1 cellular context compared by ENCODE assay signal in genomic region chr18:26827581-26827980, GRCh38.
TF ChIP-seq lines count a peak whose summit lies in the region.

No MANE protein-coding gene starts in this region.

TF ChIP-seq in WTC11, 78 proteins besides CTCF, POLR2A, EP300 and RAD21 (continued from another document):
- TF ChIP-seq PRDM15 (CRISPR knock-in tag; IDR thresholded peaks at IDR 0.05) (no peak), SP1 (CRISPR knock-in tag; conservative IDR thresholded peaks at IDR 0.05) (no peak), FOXJ3 (CRISPR knock-in tag; IDR thresholded peaks at IDR 0.05; ENCODE audit: borderline replicate concordance) (no peak), NR3C1 (CRISPR knock-in tag; conservative IDR thresholded peaks at IDR 0.05; ENCODE audit: low read depth) (no peak), STAT6 (CRISPR knock-in tag; conservative IDR thresholded peaks at IDR 0.05; ENCODE audit: low read depth) (no peak)
TF ChIP-seq in WTC11: peak in this region for 0.
